In genomic region chr1:178806665-178807300, GRCh38 we compare ENCODE assay signal across 21 cellular contexts.
"Had no signal": no experiment of that assay in that cellular context is flagged by ENCODE, and none has a peak within 500 bp of the region (broad histone marks: within the 10 kb centered on the region; RNA-seq: fewer than 3 reads in every experiment).

No MANE protein-coding gene starts in this region.

- H3K4me1 ChIP-seq: SJSA1 had no signal

- H3K27me3 ChIP-seq: MG63, SJSA1 had no signal

- DNase-seq: Karpas-422, KG1, MG63, NCI-H1092 treated with DMSO at 0.1 percent for 48 hours, NCI-H1436, NCI-H187, NCI-H2029, NCI-H2081 treated with DMSO at 0.1 percent for 48 hours, NCI-H2171, NCI-H226, NCI-H446, NCI-H510A, NCI-H524 treated with DMSO at 0.1 percent for 48 hours, NCI-H69, NCI-H774, Right ventricle myocardium superior, RPMI8226, SIG-M5 had no signal

- H3K4me3 ChIP-seq: MG63, SJSA1, SK-N-MC had no signal

- H3K27ac ChIP-seq: HL-60, SJSA1, SK-N-MC had no signal
